ENCODE assay signal across 8 cellular contexts in the genomic region with DNA sequence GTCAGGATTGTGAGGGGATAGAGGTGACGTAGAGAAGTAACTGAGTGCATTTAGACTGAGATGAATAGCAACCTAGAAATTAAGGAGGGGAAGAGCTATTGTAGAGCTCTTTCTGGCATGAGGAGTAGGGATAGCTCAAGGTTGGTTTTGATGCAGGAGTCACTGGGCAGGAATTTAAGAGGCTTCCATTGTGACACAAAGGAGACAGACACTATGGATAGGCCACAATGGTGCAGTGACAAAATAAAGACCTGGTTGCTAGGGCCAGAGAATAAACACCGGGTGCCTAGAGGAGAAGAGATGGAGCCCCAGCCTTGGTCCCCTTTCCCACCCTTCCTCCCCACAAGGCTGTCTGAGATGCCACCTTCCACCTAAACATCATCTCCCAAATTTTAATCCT. TPM values are rescaled to one million over a fixed set of nuclear protein-coding genes. Genes with fewer than 3 reads are reported as not detected.
"Had no signal": no experiment of that assay in that cellular context is flagged by ENCODE, and none has a peak within 500 bp of the region (broad histone marks: within the 10 kb centered on the region; RNA-seq: fewer than 3 reads in every experiment).

A gene with protein sequence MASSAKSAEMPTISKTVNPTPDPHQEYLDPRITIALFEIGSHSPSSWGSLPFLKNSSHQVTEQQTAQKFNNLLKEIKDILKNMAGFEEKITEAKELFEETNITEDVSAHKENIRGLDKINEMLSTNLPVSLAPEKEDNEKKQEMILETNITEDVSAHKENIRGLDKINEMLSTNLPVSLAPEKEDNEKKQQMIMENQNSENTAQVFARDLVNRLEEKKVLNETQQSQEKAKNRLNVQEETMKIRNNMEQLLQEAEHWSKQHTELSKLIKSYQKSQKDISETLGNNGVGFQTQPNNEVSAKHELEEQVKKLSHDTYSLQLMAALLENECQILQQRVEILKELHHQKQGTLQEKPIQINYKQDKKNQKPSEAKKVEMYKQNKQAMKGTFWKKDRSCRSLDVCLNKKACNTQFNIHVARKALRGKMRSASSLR (plus strand): TSS at position 301 of the 400 bp plus-strand sequence. CDS start 214 bp downstream, outside the sequence.

- DNase-seq: GM23248, H9, HCEC 1CT, KBM-7 had no signal

- H2AFZ ChIP-seq: GM23248 had no signal

- H3K4me3 ChIP-seq: GM23248 had no signal

- H3K27ac ChIP-seq: GM23248, HL-60 had no signal

- H3K9ac ChIP-seq: GM23248 had no signal

RNA-seq across cellular contexts. Expression of the gene that starts here (rescaled TPM):
- polyA plus RNA-seq: GM23248, H1, HepG2, IgD-negative memory B cell had no signal
